15 cellular contexts compared by ENCODE assay signal in genomic region chr9:135335691-135336181, GRCh38.
DNase-seq lines count a peak whose midpoint lies in the region; ATAC-seq and TF ChIP-seq lines count a peak whose summit lies in the region.
"Had no signal": no experiment of that assay in that cellular context is flagged by ENCODE, and none has a peak within 500 bp of the region (broad histone marks: within the 10 kb centered on the region; RNA-seq: fewer than 3 reads in every experiment).

No MANE protein-coding gene starts in this region.

- H3K9me3 ChIP-seq in RWPE2 (ENCODE audit: severe bottlenecking): no peaks in the 10 kb centered on the region
- no peaks in the 10 kb centered on the region for H3K9me3 ChIP-seq in spleen
- H3K9me3 ChIP-seq in colonic mucosa: no peaks in the 10 kb centered on the region
- H3K9me3 ChIP-seq: Peyer's patch had no signal

- no peak for TF ChIP-seq POLR2A in spleen (IDR thresholded peaks at IDR 0.05)

- intact Hi-C loops in spleen (cut with DNase I; ENCODE audit: low total_unique reads): no loop called here
- intact Hi-C loops in colonic mucosa (cut with DNase I): no loop called here

- H3K36me3 ChIP-seq in RWPE2 (ENCODE audit: low read depth): no peaks in the 10 kb centered on the region
- no peaks in the 10 kb centered on the region for H3K36me3 ChIP-seq in spleen
- no peaks in the 10 kb centered on the region for H3K36me3 ChIP-seq in colonic mucosa
- H3K36me3 ChIP-seq: Peyer's patch had no signal

- peak; percentile 11 for DNase-seq in D341Med (ENCODE audit: low spot score)
- DNase-seq in RWPE2 (ENCODE audit: low spot score): peak; percentile 52
- DNase-seq in left lobe of liver (ENCODE audit: low spot score): peak; percentile 22
- DNase-seq in spleen: peak; percentile 49
- no peak for DNase-seq in NCI-H2029 (lab: John Stamatoyannopoulos, UW)
- DNase-seq in colonic mucosa: no peak
- DNase-seq in SIG-M5 treated with dmso at 0.1 percent for 504 hours (lab: John Stamatoyannopoulos, UW; ENCODE audit: unreplicated experiment): no peak
- DNase-seq: CD4-positive, alpha-beta memory T cell; Kasumi-1; NCI-H187 treated with DMSO at 0.1 percent for 48 hours; NCI-H2171 treated with DMSO at 0.1 percent for 48 hours; NCI-H510A treated with DMSO at 0.1 percent for 48 hours; SHP77 had no signal

- H3K4me1 ChIP-seq in RWPE2 (ENCODE audit: insufficient read depth, poor library complexity, severe bottlenecking) (no peaks in the 10 kb centered on the region), spleen (no peaks in the 10 kb centered on the region), colonic mucosa (no peaks in the 10 kb centered on the region)

- no peak for ATAC-seq in RWPE2 (ENCODE audit: low read depth)
- ATAC-seq in left lobe of liver: no peak
- ATAC-seq: GM23338 had no signal

- no peak overlapping the region for H3K9ac ChIP-seq in colonic mucosa (ENCODE audit: low read depth in 2 of 2, low read length in 2 of 2)

- peaks cover 16% of the 10 kb centered on the region for H3K27me3 ChIP-seq in RWPE2 (ENCODE audit: insufficient read depth, poor library complexity, severe bottlenecking)
- peaks cover 0 to 33% (median 0%) of the 10 kb centered on the region in 7 donors for H3K27me3 ChIP-seq in spleen (replicated peaks in 1 of 7)
- no peaks in the 10 kb centered on the region for H3K27me3 ChIP-seq in colonic mucosa
- H3K27me3 ChIP-seq: Peyer's patch had no signal

- H3K4me3 ChIP-seq in RWPE2 (ENCODE audit: severe bottlenecking): no peak overlapping the region
- H3K4me3 ChIP-seq in spleen: no peak overlapping the region
- H3K4me3 ChIP-seq in colonic mucosa: no peak overlapping the region
- H3K4me3 ChIP-seq: GM23338, Peyer's patch had no signal

- 89 to 91% (median 90%) methylated on average over 14 of the region's 14 CpGs for WGBS in spleen, 5 donors

- TF ChIP-seq CTCF in RWPE2 (IDR thresholded peaks at IDR 0.05; ENCODE audit: poor library complexity, severe bottlenecking): no peak
- no peak for TF ChIP-seq CTCF in spleen (IDR thresholded peaks at IDR 0.05 in 8 of 11, conservative IDR thresholded peaks at IDR 0.05 in 3 of 11)
- no peak for TF ChIP-seq CTCF in colonic mucosa (IDR thresholded peaks at IDR 0.05)

- H3K27ac ChIP-seq in RWPE2 (ENCODE audit: poor library complexity, severe bottlenecking) (no peak overlapping the region), spleen (no peak overlapping the region), colonic mucosa (no peak overlapping the region)
- H3K27ac ChIP-seq: Peyer's patch had no signal

Comparison
In these comparisons a context has a peak if more than half of its experiments do, and no peak if none do; other contexts are left out.
1. DNase-seq: peak in D341Med (single experiment), RWPE2 (single experiment), left lobe of liver (single experiment) and spleen (single experiment); none in NCI-H2029 (single experiment), colonic mucosa (single experiment) and SIG-M5 treated with dmso at 0.1 percent for 504 hours (single experiment).